ENCODE assay signal across 8 cellular contexts in genomic region chr1:17335821-17336718, GRCh38. TPM values are rescaled to one million over a fixed set of nuclear protein-coding genes. Genes with fewer than 3 reads are reported as not detected.
DNase-seq lines count a peak whose midpoint lies in the region; ATAC-seq and TF ChIP-seq lines count a peak whose summit lies in the region.

No MANE protein-coding gene starts in this region.

- no peaks in the 10 kb centered on the region for H3K4me1 ChIP-seq in MM.1S (ENCODE audit: low read length)
- no peaks in the 10 kb centered on the region for H3K4me1 ChIP-seq in adrenal gland (replicated peaks in 1 of 2)
- no peaks in the 10 kb centered on the region for H3K4me1 ChIP-seq in hepatocyte (ENCODE audit: insufficient read depth)

- H3K9me3 ChIP-seq in MM.1S (replicated peaks; ENCODE audit: insufficient read depth, low read length) (no peaks in the 10 kb centered on the region), adrenal gland (replicated peaks in 1 of 3) (no peaks in the 10 kb centered on the region), hepatocyte (ENCODE audit: low read depth) (no peaks in the 10 kb centered on the region)

- H3K4me2 ChIP-seq in MM.1S (ENCODE audit: low read depth, low read length) (no peak overlapping the region), hepatocyte (no peak overlapping the region)

- H3F3A ChIP-seq in MM.1S (ENCODE audit: insufficient read depth, low read length): no peaks in the 10 kb centered on the region

- H3K27me3 ChIP-seq in MM.1S (replicated peaks; ENCODE audit: insufficient read depth, low read length) (peaks cover 86% of the 10 kb centered on the region), adrenal gland (peaks cover 5% of the 10 kb centered on the region), hepatocyte (no peaks in the 10 kb centered on the region)

- intact Hi-C loops in adrenal gland (cut with DNase I): loop anchor here in 1 of 2 donors (5.0 kb wide), 1 partner anchor 274 kb away; no protein-coding TSS in a partner anchor

- no peak overlapping the region for H3K9ac ChIP-seq in MM.1S (ENCODE audit: low read length)

- H3K36me3 ChIP-seq in MM.1S (replicated peaks; ENCODE audit: insufficient read depth, low read length) (no peaks in the 10 kb centered on the region), adrenal gland (replicated peaks in 1 of 2) (no peaks in the 10 kb centered on the region), hepatocyte (replicated peaks; ENCODE audit: insufficient read depth, low read depth) (no peaks in the 10 kb centered on the region)

- DNase-seq in ELF-1 (ENCODE audit: low read depth, low spot score) (peak; percentile 66), MM.1S (peak; percentile 58), SW480 (ENCODE audit: low spot score) (peak; percentile 66), adrenal gland (peak; percentile 43 to 81 (median 68)), hepatocyte (ENCODE audit: low spot score) (peak; percentile 79), skeletal muscle cell (ENCODE audit: low read depth) (peak; percentile 4)

- no peak for ATAC-seq in GM19397 (IDR thresholded peaks at IDR 0.05; ENCODE audit: unreplicated experiment)
- no peak for ATAC-seq in HG03175 (IDR thresholded peaks at IDR 0.05; ENCODE audit: unreplicated experiment)

- H3K9me2 ChIP-seq in MM.1S (replicated peaks; ENCODE audit: insufficient read depth, low read length) (no peaks in the 10 kb centered on the region), hepatocyte (replicated peaks; ENCODE audit: insufficient read depth) (no peaks in the 10 kb centered on the region)

- no peak for TF ChIP-seq POLR2A in adrenal gland (IDR thresholded peaks at IDR 0.05)

- H4K20me1 ChIP-seq in MM.1S (ENCODE audit: insufficient read depth, low read length): no peaks in the 10 kb centered on the region
- H4K20me1 ChIP-seq in hepatocyte (ENCODE audit: insufficient read depth, poor library complexity, severe bottlenecking): no peaks in the 10 kb centered on the region

- WGBS in adrenal gland, 4 donors: 21 to 29% (median 28%) methylated on average over 19 to 20 of the region's 20 CpGs
- WGBS in hepatocyte (ENCODE audit: low lambda C conversion rate, missing lambda C conversion rate): 45% methylated on average over 20 of the region's 20 CpGs

- no peak overlapping the region for H3K4me3 ChIP-seq in MM.1S (ENCODE audit: low read length)
- no peak overlapping the region for H3K4me3 ChIP-seq in adrenal gland
- H3K4me3 ChIP-seq in hepatocyte: no peak overlapping the region
- H3K4me3 ChIP-seq in skeletal muscle cell (ENCODE audit: low read depth, low read length): no peak overlapping the region

- TF ChIP-seq CTCF in MM.1S (IDR thresholded peaks at IDR 0.05; ENCODE audit: low read length) (peak; percentile 89), adrenal gland (IDR thresholded peaks at IDR 0.05) (peak; percentile 57 to 77 (median 63)), hepatocyte (IDR thresholded peaks at IDR 0.05; ENCODE audit: poor library complexity) (peak; percentile 77)

- H2AFZ ChIP-seq in MM.1S (ENCODE audit: low read length) (no peak overlapping the region), hepatocyte (no peak overlapping the region)

- H3K79me2 ChIP-seq in MM.1S (ENCODE audit: low read length): no peaks in the 10 kb centered on the region
- H3K79me2 ChIP-seq in hepatocyte: no peaks in the 10 kb centered on the region

- H3K27ac ChIP-seq in MM.1S (ENCODE audit: low read length) (no peak overlapping the region), adrenal gland (no peak overlapping the region), hepatocyte (no peak overlapping the region)

RNA-seq across cellular contexts. Expression of gene PADI4, which starts 28.1 kb away (rescaled TPM):
- under 1 TPM in 3 of 8 donors, not detected in 5; 0.24 to 0.61 (median 0.57) TPM for total RNA-seq in adrenal gland
- polyA plus RNA-seq in adrenal gland: under 1 TPM; 0.05 to 0.72 (median 0.27) TPM
- not detected in 2 replicates for total RNA-seq in hepatocyte
- not detected in 2 replicates for polyA plus RNA-seq in hepatocyte

RNA-seq across cellular contexts. Expression of gene PADI6, which starts 35.9 kb away (rescaled TPM):
- total RNA-seq in adrenal gland (not detected), hepatocyte (not detected in 2 replicates)
- polyA plus RNA-seq in adrenal gland (not detected), hepatocyte (not detected in 2 replicates)

Comparison
In these comparisons a context has a peak if more than half of its experiments do, and no peak if none do; other contexts are left out.
1. DNase-seq: peak in every context shown above with its lines; median percentile 79 in hepatocyte; 68 in adrenal gland; 66 in ELF-1; 66 in SW480; 58 in MM.1S; 4 in skeletal muscle cell.